1 cellular context compared by ENCODE assay signal in genomic region chr16:86926695-86927094, GRCh38.
TF ChIP-seq lines count a peak whose summit lies in the region.

No MANE protein-coding gene starts in this region.

TF ChIP-seq in IMR-90, 13 proteins besides CTCF, POLR2A, EP300 and RAD21:
- TF ChIP-seq ELK1 (IDR thresholded peaks at IDR 0.05; ENCODE audit: borderline replicate concordance, low read depth, low read length) (no peak), MAZ (IDR thresholded peaks at IDR 0.05; ENCODE audit: borderline replicate concordance, low read depth, low read length) (no peak), NFE2L2 (IDR thresholded peaks at IDR 0.05; ENCODE audit: low read depth, low read length) (no peak), MAFK (IDR thresholded peaks at IDR 0.05; ENCODE audit: low read depth, low read length) (peak; percentile 93), CHD1 (IDR thresholded peaks at IDR 0.05; ENCODE audit: low read depth, low read length) (no peak), FOS (IDR thresholded peaks at IDR 0.05; ENCODE audit: low read depth, low read length) (no peak)
TF ChIP-seq in IMR-90: peak in this region for 1.
